Comparison of ENCODE assay signal across 29 cellular contexts in genomic region chr4:141121101-141121500, GRCh38. TPM values are rescaled to one million over a fixed set of nuclear protein-coding genes. Genes with fewer than 3 reads are reported as not detected.
"Had no signal": no experiment of that assay in that cellular context is flagged by ENCODE, and none has a peak within 500 bp of the region (broad histone marks: within the 10 kb centered on the region; RNA-seq: fewer than 3 reads in every experiment).

No MANE protein-coding gene starts in this region.

- DNase-seq: activated CD4-positive, alpha-beta T cell treated with anti-CD3 and anti-CD28 coated beads for 36 hours; activated CD4-positive, alpha-beta T cell treated with anti-CD3 and anti-CD28 coated beads, Interleukin-2, amount 10 ng/mL, durations not matched to agents 7 days and 5 days; activated CD4-positive, alpha-beta T cell treated with anti-CD3 and anti-CD28 coated beads, Interleukin-2, amount 50 U/mL, for 48 hours; activated CD8-positive, alpha-beta T cell treated with anti-CD3 and anti-CD28 coated beads, Interleukin-2, amount 10 ng/mL, durations not matched to agents 7 days and 5 days; activated gamma-delta T cell treated with Interleukin-2 at 50 U/mL for 16 hours; activated naive CD4-positive, alpha-beta T cell treated with anti-CD3 and anti-CD28 coated beads for 36 hours; activated T-cell treated with anti-CD3 and anti-CD28 coated beads, Interleukin-2, amount 50 U/mL, for 24 hours; adrenal gland; body of pancreas; caudate nucleus; MG63; NCI-H1048; NCI-H1105 treated with DMSO at 0.1 percent for 48 hours; NCI-H1436; NCI-H1694; NCI-H1930; NCI-H345; NCI-H524 treated with DMSO at 0.1 percent for 48 hours; PC-3; Peyer's patch; RPMI8226; SW 1271; T-helper 1 cell; T-helper 2 cell; T-helper 9 cell had no signal

- H3K36me3 ChIP-seq: adrenal gland, breast epithelium, MG63, Peyer's patch had no signal

- H3K4me1 ChIP-seq: body of pancreas, breast epithelium, Peyer's patch had no signal

- H3K9me3 ChIP-seq: adrenal gland, body of pancreas, breast epithelium, MG63, Peyer's patch had no signal

- H3K27me3 ChIP-seq: adrenal gland, body of pancreas, breast epithelium, MG63, Peyer's patch had no signal

- H3K27ac Mint-ChIP-seq: activated CD4-positive, alpha-beta T cell treated with anti-CD3 and anti-CD28 coated beads for 36 hours; activated CD4-positive, alpha-beta T cell treated with anti-CD3 and anti-CD28 coated beads, Interleukin-2, amount 10 ng/mL, durations not matched to agents 7 days and 5 days; activated CD8-positive, alpha-beta T cell treated with anti-CD3 and anti-CD28 coated beads, Interleukin-2, amount 10 ng/mL, durations not matched to agents 7 days and 5 days; activated naive CD4-positive, alpha-beta T cell treated with anti-CD3 and anti-CD28 coated beads for 36 hours; activated naive CD4-positive, alpha-beta T cell treated with anti-CD3 and anti-CD28 coated beads, Interleukin-2, amount 50 U/mL, for 72 hours; activated T-cell treated with anti-CD3 and anti-CD28 coated beads, Interleukin-2, amount 50 U/mL, for 24 hours had no signal

- H3K36me3 Mint-ChIP-seq: activated naive CD4-positive, alpha-beta T cell treated with anti-CD3 and anti-CD28 coated beads, Interleukin-2, amount 50 U/mL, for 72 hours had no signal

- H3K4me3 Mint-ChIP-seq: activated CD4-positive, alpha-beta T cell treated with anti-CD3 and anti-CD28 coated beads for 36 hours; activated CD4-positive, alpha-beta T cell treated with anti-CD3 and anti-CD28 coated beads, Interleukin-2, amount 10 ng/mL, durations not matched to agents 7 days and 5 days; activated CD8-positive, alpha-beta T cell treated with anti-CD3 and anti-CD28 coated beads, Interleukin-2, amount 10 ng/mL, durations not matched to agents 7 days and 5 days; activated naive CD4-positive, alpha-beta T cell treated with anti-CD3 and anti-CD28 coated beads for 36 hours; activated T-cell treated with anti-CD3 and anti-CD28 coated beads, Interleukin-2, amount 50 U/mL, for 24 hours had no signal

- H3K4me3 ChIP-seq: adrenal gland, body of pancreas, breast epithelium, K562, MG63, Peyer's patch had no signal

- H3K27ac ChIP-seq: adrenal gland, body of pancreas, breast epithelium, Peyer's patch, VCaP had no signal

- H3K9me3 Mint-ChIP-seq: activated CD4-positive, alpha-beta T cell treated with anti-CD3 and anti-CD28 coated beads, Interleukin-2, amount 10 ng/mL, durations not matched to agents 7 days and 5 days; activated naive CD4-positive, alpha-beta T cell treated with anti-CD3 and anti-CD28 coated beads, Interleukin-2, amount 50 U/mL, for 72 hours had no signal

RNA-seq across cellular contexts. Expression of gene RNF150, which starts 12.2 kb away (rescaled TPM):
- total RNA-seq: activated CD8-positive, alpha-beta T cell treated with anti-CD3 and anti-CD28 coated beads, Interleukin-2, amount 10 ng/mL, durations not matched to agents 7 days and 5 days; activated naive CD4-positive, alpha-beta T cell treated with anti-CD3 and anti-CD28 coated beads for 36 hours had no signal
- polyA plus RNA-seq: K562 had no signal
